Comparison of ENCODE assay signal across 22 cellular contexts in genomic region chr7:22195402-22195801, GRCh38.
DNase-seq lines count a peak whose midpoint lies in the region; ATAC-seq, FAIRE-seq and TF ChIP-seq lines count a peak whose summit lies in the region.
"Had no signal": no experiment of that assay in that cellular context is flagged by ENCODE, and none has a peak within 500 bp of the region (broad histone marks: within the 10 kb centered on the region; RNA-seq: fewer than 3 reads in every experiment).

No MANE protein-coding gene starts in this region.

- no peak overlapping the region for H4K8ac ChIP-seq in neuronal stem cell (ENCODE audit: low read depth, low read length)

- no peak overlapping the region for H2BK120ac ChIP-seq in neuronal stem cell (ENCODE audit: low read depth, low read length)

- FAIRE-seq in GM12892 (lab: Jason Lieb, UNC) = peak; percentile 17
- FAIRE-seq: A204.1 had no signal

- no peak overlapping the region for H4K91ac ChIP-seq in neuronal stem cell (ENCODE audit: low read depth, low read length, poor library complexity)

- H3K36me3 ChIP-seq in right atrium auricular region (no peaks in the 10 kb centered on the region), neuronal stem cell (replicated peaks in 1 of 2; ENCODE audit: control insufficient read depth in 2 of 2, insufficient read depth in 2 of 2, low read length in 2 of 2) (peaks cover 0 to 6% of the 10 kb centered on the region in 2 donors)

- no CpG with 5 or more reads among the region's 7 CpGs for WGBS in neuronal stem cell (ENCODE audit: extremely low coverage in 2 of 2, insufficient read length in 2 of 2, insufficient replicate concordance in 1 of 2), 2 donors

- no peak overlapping the region for H2AK5ac ChIP-seq in neuronal stem cell (ENCODE audit: low read depth, low read length)

- H3K4me3 ChIP-seq in right atrium auricular region = no peak overlapping the region
- no peak overlapping the region for H3K4me3 ChIP-seq in neuronal stem cell (ENCODE audit: low read length in 2 of 2)

- H2BK12ac ChIP-seq in neuronal stem cell (ENCODE audit: low read length) = no peak overlapping the region

- TF ChIP-seq POLR2A in GM12892 (IDR thresholded peaks at IDR 0.05; ENCODE audit: low read depth, low read length) = no peak

- H3K27ac ChIP-seq in angular gyrus (ENCODE audit: low read depth, low read length) = peak overlapping the region; percentile 61
- peak overlapping the region; percentile 33 for H3K27ac ChIP-seq in layer of hippocampus (ENCODE audit: low read depth, low read length)
- H3K27ac ChIP-seq in right atrium auricular region = no peak overlapping the region
- H3K27ac ChIP-seq in neuronal stem cell (replicated peaks; ENCODE audit: low read length) = no peak overlapping the region
- H3K27ac ChIP-seq: C4-2B had no signal

- peaks cover 0 to 6% of the 10 kb centered on the region in 2 donors for H3K4me1 ChIP-seq in right atrium auricular region
- peaks cover 14 to 38% of the 10 kb centered on the region in 2 donors for H3K4me1 ChIP-seq in neuronal stem cell (ENCODE audit: control insufficient read depth in 2 of 2, insufficient read depth in 1 of 2, low read depth in 1 of 2, low read length in 2 of 2)

- no peak overlapping the region for H3K18ac ChIP-seq in neuronal stem cell (ENCODE audit: low read length)

- no peaks in the 10 kb centered on the region for H3K27me3 ChIP-seq in layer of hippocampus (ENCODE audit: control insufficient read depth, insufficient read depth, low read length)
- H3K27me3 ChIP-seq in right atrium auricular region = no peaks in the 10 kb centered on the region
- no peaks in the 10 kb centered on the region for H3K27me3 ChIP-seq in neuronal stem cell (ENCODE audit: control insufficient read depth in 3 of 3, insufficient read depth in 3 of 3, low read depth in 1 of 3, low read length in 3 of 3)

- no peak overlapping the region for H2AFZ ChIP-seq in neuronal stem cell (ENCODE audit: low read length)

- no peak overlapping the region for H2BK15ac ChIP-seq in neuronal stem cell (ENCODE audit: low read length)

- TF ChIP-seq CTCF in right atrium auricular region (IDR thresholded peaks at IDR 0.05) = no peak

- no peak overlapping the region for H3K14ac ChIP-seq in neuronal stem cell (ENCODE audit: low read length)

- H3K9me3 ChIP-seq in right atrium auricular region (no peaks in the 10 kb centered on the region), neuronal stem cell (replicated peaks in 1 of 2; ENCODE audit: control insufficient read depth in 2 of 2, insufficient read depth in 1 of 2, low read depth in 1 of 2, low read length in 2 of 2) (no peaks in the 10 kb centered on the region)

- no peak for ATAC-seq in HG03442 (IDR thresholded peaks at IDR 0.05; ENCODE audit: unreplicated experiment)
- ATAC-seq: PC-3 had no signal

- H3K9ac ChIP-seq in neuronal stem cell (ENCODE audit: low read depth, low read length, poor library complexity) = no peak overlapping the region

- H3K23ac ChIP-seq in neuronal stem cell (ENCODE audit: low read depth, low read length, poor library complexity) = no peak overlapping the region

- H3K4me2 ChIP-seq in neuronal stem cell (ENCODE audit: insufficient read depth, low read length, poor library complexity, severe bottlenecking) = no peak overlapping the region

- H2BK5ac ChIP-seq in neuronal stem cell (ENCODE audit: low read length) = no peak overlapping the region

- no peaks in the 10 kb centered on the region for H3K79me1 ChIP-seq in neuronal stem cell (ENCODE audit: low read depth, low read length)

- H3K4ac ChIP-seq in neuronal stem cell (ENCODE audit: low read length) = no peak overlapping the region

- no peak for DNase-seq in GM12892 (ENCODE audit: insufficient read length)
- DNase-seq in NCI-H146 (lab: John Stamatoyannopoulos, UW) = peak; percentile 50
- DNase-seq in right atrium auricular region (ENCODE audit: low spot score) = no peak
- DNase-seq in neuronal stem cell (ENCODE audit: low spot score) = no peak
- no peak for DNase-seq in activated CD4-positive, CD25-positive, alpha-beta regulatory T cell (lab: John Stamatoyannopoulos, UW)
- DNase-seq: Calu3; CD8-positive, alpha-beta memory T cell; DMS153; GOT3; HCEC 1CT; KBM-7; NCI-H1092 treated with DMSO at 0.1 percent for 48 hours; NCI-H1436 treated with DMSO at 0.1 percent for 48 hours; NCI-H2081 treated with DMSO at 0.1 percent for 48 hours; NCI-H345; NCI-H524 treated with DMSO at 0.1 percent for 48 hours; PC-3 had no signal

Comparison
In these comparisons a context has a peak if more than half of its experiments do, and no peak if none do; other contexts are left out.
1. H3K27ac ChIP-seq: peak in angular gyrus (single experiment) and layer of hippocampus (single experiment); none in right atrium auricular region (0 of 2) and neuronal stem cell (single experiment).